Comparison of ENCODE assay signal across 28 cellular contexts in genomic region chr9:73906671-73907070, GRCh38.
"Had no signal": no experiment of that assay in that cellular context is flagged by ENCODE, and none has a peak within 500 bp of the region (broad histone marks: within the 10 kb centered on the region; RNA-seq: fewer than 3 reads in every experiment).

No MANE protein-coding gene starts in this region.

- H3K4me3 Mint-ChIP-seq: activated CD4-positive, alpha-beta memory T cell treated with anti-CD3 and anti-CD28 coated beads, Interleukin-2, amount 10 ng/mL, durations not matched to agents 7 days and 5 days; activated CD4-positive, alpha-beta T cell treated with anti-CD3 and anti-CD28 coated beads, Interleukin-2, amount 10 ng/mL, durations not matched to agents 7 days and 5 days; activated T-cell treated with anti-CD3 and anti-CD28 coated beads, Interleukin-2, amount 50 U/mL, for 4 hours; activated T-helper 17 cell treated with anti-CD3 and anti-CD28 coated beads, Interleukin-2, amount 50 U/mL, for 72 hours; natural killer cell treated with Interleukin-12 subunit alpha and Interleukin-12 subunit beta and Interleukin-15 and Interleukin-18, amount 100 ng/mL, for 72 hours; stimulated activated effector memory CD8-positive, alpha-beta T cell treated with anti-CD3 and anti-CD28 coated beads, Interleukin-12 subunit alpha, Interleukin-12 subunit beta, amount 100 ng/mL, for 72 hours; stimulated activated naive CD8-positive, alpha-beta T cell treated with anti-CD3 and anti-CD28 coated beads, Interleukin-15, Interleukin-2, amounts not matched to agents 100 ng/mL and 50 ng/mL, for 24 hours; type B pancreatic cell; WTC11 had no signal

- H3K36me3 Mint-ChIP-seq: natural killer cell treated with Interleukin-12 subunit alpha and Interleukin-12 subunit beta and Interleukin-15 and Interleukin-18, amount 100 ng/mL, for 72 hours; stimulated activated effector memory CD8-positive, alpha-beta T cell treated with anti-CD3 and anti-CD28 coated beads, Interleukin-12 subunit alpha, Interleukin-12 subunit beta, amount 100 ng/mL, for 72 hours; type B pancreatic cell; WTC11 had no signal

- H3K27me3 ChIP-seq: foreskin keratinocyte, heart left ventricle, left lung, sigmoid colon, uterus had no signal

- ATAC-seq: activated T-cell treated with anti-CD3 and anti-CD28 coated beads, Interleukin-2, amount 50 U/mL, for 4 hours; activated T-helper 17 cell treated with anti-CD3 and anti-CD28 coated beads, Interleukin-2, amount 50 U/mL, for 72 hours; foreskin keratinocyte; heart left ventricle; left lung; mucosa of descending colon; natural killer cell treated with Interleukin-12 subunit alpha and Interleukin-12 subunit beta and Interleukin-15 and Interleukin-18, amount 100 ng/mL, for 72 hours; stimulated activated effector memory CD8-positive, alpha-beta T cell treated with anti-CD3 and anti-CD28 coated beads, Interleukin-12 subunit alpha, Interleukin-12 subunit beta, amount 100 ng/mL, for 72 hours; WTC11 had no signal

- H3K27ac Mint-ChIP-seq: activated CD4-positive, alpha-beta memory T cell treated with anti-CD3 and anti-CD28 coated beads, Interleukin-2, amount 10 ng/mL, durations not matched to agents 7 days and 5 days; activated CD4-positive, alpha-beta T cell treated with anti-CD3 and anti-CD28 coated beads, Interleukin-2, amount 10 ng/mL, durations not matched to agents 7 days and 5 days; activated T-helper 17 cell treated with anti-CD3 and anti-CD28 coated beads, Interleukin-2, amount 50 U/mL, for 72 hours; natural killer cell treated with Interleukin-12 subunit alpha and Interleukin-12 subunit beta and Interleukin-15 and Interleukin-18, amount 100 ng/mL, for 72 hours; progenitor cell of endocrine pancreas; stimulated activated effector memory CD8-positive, alpha-beta T cell treated with anti-CD3 and anti-CD28 coated beads, Interleukin-12 subunit alpha, Interleukin-12 subunit beta, amount 100 ng/mL, for 72 hours; stimulated activated naive CD8-positive, alpha-beta T cell treated with anti-CD3 and anti-CD28 coated beads, Interleukin-15, Interleukin-2, amounts not matched to agents 100 ng/mL and 50 ng/mL, for 24 hours; type B pancreatic cell; WTC11 had no signal

- H3K36me3 ChIP-seq: heart left ventricle, left lung, sigmoid colon, uterus had no signal

- H3K27me3 Mint-ChIP-seq: activated CD4-positive, alpha-beta memory T cell treated with anti-CD3 and anti-CD28 coated beads, Interleukin-2, amount 10 ng/mL, durations not matched to agents 7 days and 5 days; activated CD4-positive, alpha-beta T cell treated with anti-CD3 and anti-CD28 coated beads, Interleukin-2, amount 10 ng/mL, durations not matched to agents 7 days and 5 days; activated T-helper 17 cell treated with anti-CD3 and anti-CD28 coated beads, Interleukin-2, amount 50 U/mL, for 72 hours; natural killer cell treated with Interleukin-12 subunit alpha and Interleukin-12 subunit beta and Interleukin-15 and Interleukin-18, amount 100 ng/mL, for 72 hours; progenitor cell of endocrine pancreas; stimulated activated naive CD8-positive, alpha-beta T cell treated with anti-CD3 and anti-CD28 coated beads, Interleukin-15, Interleukin-2, amounts not matched to agents 100 ng/mL and 50 ng/mL, for 24 hours; type B pancreatic cell had no signal

- H3K4me1 Mint-ChIP-seq: activated CD4-positive, alpha-beta memory T cell treated with anti-CD3 and anti-CD28 coated beads, Interleukin-2, amount 10 ng/mL, durations not matched to agents 7 days and 5 days; activated CD4-positive, alpha-beta T cell treated with anti-CD3 and anti-CD28 coated beads, Interleukin-2, amount 10 ng/mL, durations not matched to agents 7 days and 5 days; activated T-helper 17 cell treated with anti-CD3 and anti-CD28 coated beads, Interleukin-2, amount 50 U/mL, for 72 hours; stimulated activated effector memory CD8-positive, alpha-beta T cell treated with anti-CD3 and anti-CD28 coated beads, Interleukin-12 subunit alpha, Interleukin-12 subunit beta, amount 100 ng/mL, for 72 hours had no signal

- H3K9me3 ChIP-seq: heart left ventricle, left lung, mucosa of descending colon, sigmoid colon, uterus had no signal

- H3K4me1 ChIP-seq: foreskin keratinocyte, heart left ventricle, left lung, sigmoid colon, uterus had no signal

- DNase-seq: activated CD4-positive, alpha-beta memory T cell treated with anti-CD3 and anti-CD28 coated beads, Interleukin-2, amount 10 ng/mL, durations not matched to agents 7 days and 5 days; activated CD4-positive, alpha-beta T cell treated with anti-CD3 and anti-CD28 coated beads for 1 hour; activated CD4-positive, alpha-beta T cell treated with anti-CD3 and anti-CD28 coated beads, Interleukin-2, amount 10 ng/mL, durations not matched to agents 7 days and 5 days; activated CD8-positive, alpha-beta memory T cell treated with anti-CD3 and anti-CD28 coated beads, Interleukin-2, amount 50 U/mL, for 48 hours; activated gamma-delta T cell treated with Interleukin-2 at 50 U/mL for 16 hours; activated naive CD4-positive, alpha-beta T cell treated with anti-CD3 and anti-CD28 coated beads, Interleukin-2, amount 50 U/mL, for 16 hours; activated T-cell treated with anti-CD3 and anti-CD28 coated beads, Interleukin-2, amount 50 U/mL, for 4 hours; amygdala; caudate nucleus; foreskin keratinocyte; heart left ventricle; kidney glomerular epithelial cell; left lung; mesendoderm; mucosa of descending colon; sigmoid colon; small intestine; stimulated activated CD4-positive, alpha-beta T cell treated with anti-CD3 and anti-CD28 coated beads, Interleukin-4, amount 100 ng/mL, for 24 hours; uterus had no signal

- H3K9me3 Mint-ChIP-seq: activated CD4-positive, alpha-beta T cell treated with anti-CD3 and anti-CD28 coated beads, Interleukin-2, amount 10 ng/mL, durations not matched to agents 7 days and 5 days; natural killer cell treated with Interleukin-12 subunit alpha and Interleukin-12 subunit beta and Interleukin-15 and Interleukin-18, amount 100 ng/mL, for 72 hours; type B pancreatic cell; WTC11 had no signal

- H3K4me3 ChIP-seq: heart left ventricle, left lung, lung, mucosa of descending colon, sigmoid colon, uterus had no signal

- FAIRE-seq: endothelial cell of umbilical vein, small intestine had no signal

- H3K27ac ChIP-seq: foreskin keratinocyte, heart left ventricle, left lung, sigmoid colon, uterus had no signal
